In the genomic region with DNA sequence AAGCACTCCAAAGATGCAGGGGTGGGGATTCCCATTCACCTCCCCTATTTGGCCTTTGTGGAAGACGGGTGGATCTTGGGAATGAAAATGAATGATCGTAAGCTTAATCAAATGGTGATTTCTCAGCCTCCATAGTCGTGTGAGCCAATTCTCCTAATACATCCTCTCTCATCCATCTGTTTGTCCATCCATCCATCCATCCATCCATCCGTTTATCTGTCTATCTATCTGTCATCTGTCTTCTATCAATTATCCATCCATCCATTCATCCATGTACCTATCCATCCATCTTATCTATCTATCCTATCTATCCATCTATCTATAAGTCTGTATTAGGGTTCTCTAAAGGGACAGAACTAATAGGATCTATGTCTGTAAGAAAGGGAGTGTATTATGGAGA, we compare ENCODE assay signal across 10 cellular contexts.
"Had no signal": no experiment of that assay in that cellular context is flagged by ENCODE, and none has a peak within 500 bp of the region (broad histone marks: within the 10 kb centered on the region; RNA-seq: fewer than 3 reads in every experiment).

No MANE protein-coding gene starts in this region.

- H3K9me3 ChIP-seq: HAP-1 had no signal

- H3K4me3 ChIP-seq: GM23248, HAP-1, K562 had no signal

- H3K36me3 ChIP-seq: HAP-1 had no signal

- ATAC-seq: HCT116, K562 had no signal

- H3K4me1 ChIP-seq: HAP-1 had no signal

- DNase-seq: GM23248, GOT3, H7, IMR-90, Kasumi-1, KG1 had no signal

- H3K27ac ChIP-seq: GM23248, HL-60 had no signal
